In genomic region chr9:88358743-88359142, GRCh38 we compare ENCODE assay signal across 19 cellular contexts.
"Had no signal": no experiment of that assay in that cellular context is flagged by ENCODE, and none has a peak within 500 bp of the region (broad histone marks: within the 10 kb centered on the region; RNA-seq: fewer than 3 reads in every experiment).

No MANE protein-coding gene starts in this region.

- H3K4me3 ChIP-seq: coronary artery, dorsolateral prefrontal cortex, esophagus muscularis mucosa, gastroesophageal sphincter, heart left ventricle, hepatocyte, left lung, lower lobe of right lung, mucosa of descending colon had no signal

- H3K27ac Mint-ChIP-seq: mesothelial cell of epicardium, naive B cell had no signal

- DNase-seq: dermis blood vessel endothelial cell; dorsolateral prefrontal cortex; effector CD4-positive, alpha-beta T cell; effector memory CD4-positive, alpha-beta T cell; foreskin keratinocyte; heart left ventricle; hypothalamus; left cardiac atrium; left lung; left ventricle myocardium superior; lower lobe of right lung; mesenchymal stem cell; mucosa of descending colon; naive B cell had no signal

- H3K36me3 ChIP-seq: esophagus muscularis mucosa, gastroesophageal sphincter, heart left ventricle, left lung, lower lobe of right lung had no signal

- H3K27me3 ChIP-seq: dorsolateral prefrontal cortex, foreskin keratinocyte, gastroesophageal sphincter, hepatocyte, left lung had no signal

- H3K4me1 Mint-ChIP-seq: mesothelial cell of epicardium, naive B cell had no signal

- H3K4me3 Mint-ChIP-seq: mesothelial cell of epicardium, naive B cell had no signal

- ATAC-seq: foreskin keratinocyte, gastroesophageal sphincter, heart left ventricle, left cardiac atrium, left lung, left ventricle myocardium superior, lower lobe of right lung, mucosa of descending colon had no signal

- H3K27ac ChIP-seq: coronary artery, dorsolateral prefrontal cortex, esophagus muscularis mucosa, foreskin keratinocyte, gastroesophageal sphincter, heart left ventricle, hepatocyte, left lung, lower lobe of right lung had no signal
